In genomic region chr1:11868331-11868730, GRCh38 we compare ENCODE assay signal across 10 cellular contexts. TPM values are rescaled to one million over a fixed set of nuclear protein-coding genes. Genes with fewer than 3 reads are reported as not detected.
"Had no signal": no experiment of that assay in that cellular context is flagged by ENCODE, and none has a peak within 500 bp of the region (broad histone marks: within the 10 kb centered on the region; RNA-seq: fewer than 3 reads in every experiment).

No MANE protein-coding gene starts in this region.

- H3K4me1 Mint-ChIP-seq: GM23338, H9, IgD-negative memory B cell had no signal

- DNase-seq: H9, HCEC 1CT, HFFc6, KBM-7 had no signal

- H3K4me3 Mint-ChIP-seq: GM23338, H9, HFFc6, IgD-negative memory B cell had no signal

- H3K4me2 ChIP-seq: GM23338 had no signal

- H3K36me3 Mint-ChIP-seq: IgD-negative memory B cell had no signal

- H3K4me3 ChIP-seq: GM23338 had no signal

- H3K27ac ChIP-seq: HL-60 had no signal

- H3K9me3 Mint-ChIP-seq: GM23338, H9, HFFc6, IgD-negative memory B cell had no signal

- ATAC-seq: GM23338, HepG2 had no signal

- H3K27ac Mint-ChIP-seq: GM23338, H9, HFFc6, IgD-negative memory B cell had no signal

- H2AFZ ChIP-seq: GM23338 had no signal

RNA-seq across cellular contexts. Expression of gene NPPB, which starts 9.6 kb away (rescaled TPM):
- total RNA-seq: GM23338, HepG2, HFFc6, HT1080 had no signal
- polyA plus RNA-seq: IgD-negative memory B cell had no signal

RNA-seq across cellular contexts. Expression of gene NPPA, which starts 20.7 kb away (rescaled TPM):
- total RNA-seq: GM23338, H1, H9, HepG2, HFFc6, HT1080 had no signal
- polyA plus RNA-seq: H1, HepG2, IgD-negative memory B cell had no signal
